19 cellular contexts compared by ENCODE assay signal in genomic region chr12:116159593-116159992, GRCh38.
"Had no signal": no experiment of that assay in that cellular context is flagged by ENCODE, and none has a peak within 500 bp of the region (broad histone marks: within the 10 kb centered on the region; RNA-seq: fewer than 3 reads in every experiment).

No MANE protein-coding gene starts in this region.

- H3K9ac ChIP-seq: parathyroid adenoma had no signal

- H3K4me3 ChIP-seq: suprapubic skin, tibial nerve had no signal

- H3K27ac ChIP-seq: neutrophil, parathyroid adenoma, suprapubic skin, tibial nerve, VCaP had no signal

- DNase-seq: activated CD4-positive, alpha-beta memory T cell treated with anti-CD3 and anti-CD28 coated beads, Interleukin-2, amount 10 ng/mL, durations not matched to agents 7 days and 5 days; activated CD4-positive, alpha-beta T cell treated with anti-CD3 and anti-CD28 coated beads, Interleukin-2, amount 10 ng/mL, durations not matched to agents 24 days and 14 days; activated effector memory CD4-positive, alpha-beta T cell treated with Interleukin-2 at 50 U/mL for 16 hours; activated naive CD4-positive, alpha-beta T cell treated with anti-CD3 and anti-CD28 coated beads, Interleukin-2, amount 10 ng/mL, durations not matched to agents 7 days and 5 days; activated T-cell treated with anti-CD3 and anti-CD28 coated beads, Interleukin-2, amount 50 U/mL, for 72 hours; effector CD8-positive, alpha-beta T cell; glutamatergic neuron; hippocampal formation; left ventricle myocardium superior; right cardiac atrium; stimulated activated CD4-positive, alpha-beta T cell treated with anti-CD3 and anti-CD28 coated beads, Interleukin-1b, Interleukin-23, amount 100 ng/mL, for 48 hours; stimulated activated naive CD8-positive, alpha-beta T cell treated with anti-CD3 and anti-CD28 coated beads, Interleukin-15, amount 100 ng/mL, for 72 hours had no signal

- FAIRE-seq: urothelium cell line had no signal

- H3K9me3 ChIP-seq: neutrophil, suprapubic skin, tibial nerve had no signal

- H3K36me3 ChIP-seq: neutrophil, suprapubic skin, tibial nerve had no signal

- H2AFZ ChIP-seq: parathyroid adenoma had no signal

- H3K27me3 ChIP-seq: neutrophil, suprapubic skin, tibial nerve had no signal

- ATAC-seq: activated CD4-positive, CD25-positive, alpha-beta regulatory T cell treated with anti-CD3 and anti-CD28 coated beads, Interleukin-2, amount 50 U/mL, for 24 hours; activated T-cell treated with anti-CD3 and anti-CD28 coated beads, Interleukin-2, amount 50 U/mL, for 72 hours; right cardiac atrium; stimulated activated naive CD8-positive, alpha-beta T cell treated with anti-CD3 and anti-CD28 coated beads, Interleukin-15, amount 100 ng/mL, for 72 hours had no signal
